ENCODE assay signal across 28 cellular contexts in the genomic region with DNA sequence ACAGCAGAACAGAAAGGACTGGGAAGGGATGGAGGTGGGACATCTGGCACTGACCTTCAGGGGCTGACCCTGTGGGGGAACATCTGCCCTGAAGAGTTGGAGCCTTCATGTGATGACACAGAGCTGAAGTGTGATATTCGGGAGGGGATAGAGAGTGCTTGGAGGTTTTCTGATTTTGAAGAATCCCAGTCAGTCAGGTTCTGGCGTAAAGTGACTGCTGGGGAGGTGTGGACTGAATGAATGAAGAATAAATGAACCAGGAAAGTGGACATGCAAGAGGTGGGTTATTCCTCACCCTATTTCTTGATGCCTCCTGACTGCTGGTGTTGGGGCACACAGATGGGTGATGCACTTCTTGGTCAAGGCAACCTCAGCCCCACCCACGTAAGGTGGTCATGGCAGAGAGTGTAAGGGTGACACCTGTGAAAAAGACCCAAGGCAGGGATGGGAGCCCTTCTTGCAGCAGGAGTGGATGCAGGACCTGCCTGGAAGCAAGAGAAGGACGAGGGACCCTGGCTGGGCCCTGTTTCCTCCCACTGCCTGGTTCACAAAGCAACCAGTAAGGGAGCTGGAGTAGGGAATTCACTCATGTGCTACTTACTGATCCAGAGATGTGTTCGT. TPM values are rescaled to one million over a fixed set of nuclear protein-coding genes. Genes with fewer than 3 reads are reported as not detected.
DNase-seq lines count a peak whose midpoint lies in the region; ATAC-seq and TF ChIP-seq lines count a peak whose summit lies in the region.
"Had no signal": no experiment of that assay in that cellular context is flagged by ENCODE, and none has a peak within 500 bp of the region (broad histone marks: within the 10 kb centered on the region; RNA-seq: fewer than 3 reads in every experiment).

No MANE protein-coding gene starts in this region.

- TF ChIP-seq CTCF in mammary epithelial cell (conservative IDR thresholded peaks at IDR 0.05 in 1 of 2, IDR thresholded peaks at IDR 0.05 in 1 of 2; ENCODE audit: extremely low read depth in 1 of 2, insufficient read depth in 1 of 2, low read depth in 1 of 2, low read length in 2 of 2) = no peak
- no peak for TF ChIP-seq CTCF in MCF 10A (IDR thresholded peaks at IDR 0.05; ENCODE audit: unreplicated experiment)
- no peak for TF ChIP-seq CTCF in RWPE1 (conservative IDR thresholded peaks at IDR 0.05; ENCODE audit: low read depth)
- no peak for TF ChIP-seq CTCF in esophagus muscularis mucosa (IDR thresholded peaks at IDR 0.05)
- no peak for TF ChIP-seq CTCF in smooth muscle cell (IDR thresholded peaks at IDR 0.05; ENCODE audit: borderline replicate concordance, insufficient read depth, poor library complexity, severe bottlenecking)

- in situ Hi-C loops in mammary epithelial cell (cut with MboI; ENCODE audit: low sequenced_read_pairs in 2 of 2) = no loop called here

- WGBS in mammary epithelial cell (ENCODE audit: low coverage, missing lambda C conversion rate) = 90% methylated on average over 5 of the region's 5 CpGs
- WGBS in esophagus muscularis mucosa = 82% methylated on average over 5 of the region's 5 CpGs
- 94% methylated on average over 5 of the region's 5 CpGs for WGBS in smooth muscle cell (ENCODE audit: low lambda C conversion rate)

- no peaks in the 10 kb centered on the region for H3F3A ChIP-seq in smooth muscle cell (ENCODE audit: low read depth)

- no peaks in the 10 kb centered on the region for H3K27me3 Mint-ChIP-seq in MCF 10A (ENCODE audit: insufficient read depth, unreplicated experiment)
- H3K27me3 Mint-ChIP-seq: CD4-positive, alpha-beta memory T cell; IgD-negative memory B cell had no signal

- H3K36me3 ChIP-seq in mammary epithelial cell (ENCODE audit: insufficient read depth, low read length) (peaks cover 29% of the 10 kb centered on the region), esophagus muscularis mucosa (peaks cover 37 to 65% (median 56%) of the 10 kb centered on the region in 4 donors), smooth muscle cell (ENCODE audit: low read depth) (no peaks in the 10 kb centered on the region)

- H3K9ac ChIP-seq in mammary epithelial cell (ENCODE audit: insufficient read depth, low read length) (no peak overlapping the region), smooth muscle cell (ENCODE audit: low read depth) (no peak overlapping the region)
- H3K9ac ChIP-seq: SK-N-SH had no signal

- H3K27me3 ChIP-seq in mammary epithelial cell (ENCODE audit: insufficient read depth, low read length) (no peaks in the 10 kb centered on the region), esophagus muscularis mucosa (no peaks in the 10 kb centered on the region), smooth muscle cell (ENCODE audit: low read depth) (no peaks in the 10 kb centered on the region)

- ATAC-seq in stimulated activated effector memory CD8-positive, alpha-beta T cell treated with anti-CD3 and anti-CD28 coated beads, Interleukin-12 subunit alpha, Interleukin-12 subunit beta, amount 100 ng/mL, for 72 hours = peak; percentile 19
- ATAC-seq: A549, GM12878, Panc1 had no signal

- H3K79me2 ChIP-seq in mammary epithelial cell (ENCODE audit: insufficient read depth, low read length) (peaks cover 26% of the 10 kb centered on the region), smooth muscle cell (ENCODE audit: low read depth) (no peaks in the 10 kb centered on the region)

- H3K4me3 ChIP-seq in mammary epithelial cell (replicated peaks in 1 of 3; ENCODE audit: insufficient read depth in 1 of 3, low read depth in 2 of 3, low read length in 3 of 3) (no peak overlapping the region), esophagus muscularis mucosa (no peak overlapping the region), smooth muscle cell (no peak overlapping the region)
- H3K4me3 ChIP-seq: A549, GM12878 had no signal

- DNase-seq in mammary epithelial cell (no peak), MCF 10A (ENCODE audit: unreplicated experiment) (no peak), RWPE1 (ENCODE audit: low spot score) (no peak), esophagus muscularis mucosa (ENCODE audit: extremely low spot score) (peak; percentile 50), smooth muscle cell (lab: John Stamatoyannopoulos, UW; ENCODE audit: unreplicated experiment) (no peak)
- no peak for DNase-seq in stimulated activated effector memory CD8-positive, alpha-beta T cell treated with anti-CD3 and anti-CD28 coated beads, Interleukin-12 subunit alpha, Interleukin-12 subunit beta, amount 100 ng/mL, for 72 hours (ENCODE audit: low spot score in 2 of 2)
- DNase-seq in activated CD4-positive, alpha-beta T cell treated with anti-CD3 and anti-CD28 coated beads for 4 hours = no peak
- DNase-seq: C1 segment of cervical spinal cord; CD4-positive, alpha-beta memory T cell; COR-L47; DMS79; EL; GDM1; HCEC 1CT; NCI-H1092 treated with DMSO at 0.1 percent for 48 hours; NCI-H1436; NCI-H187; NCI-H2081 treated with DMSO at 0.1 percent for 48 hours; NCI-H2171; NCI-H226; NCI-H510A; NCI-H69; SIG-M5; SK-N-SH had no signal

- H3K4me3 Mint-ChIP-seq in MCF 10A (ENCODE audit: unreplicated experiment) = no peak overlapping the region
- H3K4me3 Mint-ChIP-seq in stimulated activated effector memory CD8-positive, alpha-beta T cell treated with anti-CD3 and anti-CD28 coated beads, Interleukin-12 subunit alpha, Interleukin-12 subunit beta, amount 100 ng/mL, for 72 hours = no peak overlapping the region

- intact Hi-C loops in mammary epithelial cell (cut with micrococcal nuclease) (no loop called here), MCF 10A (cut with micrococcal nuclease) (no loop called here), esophagus muscularis mucosa (cut with DNase I) (no loop called here)

- H3K4me1 ChIP-seq in mammary epithelial cell (ENCODE audit: insufficient read depth, low read length) (no peaks in the 10 kb centered on the region), esophagus muscularis mucosa (peaks cover 0 to 3% (median 2%) of the 10 kb centered on the region in 4 donors), smooth muscle cell (ENCODE audit: low read depth) (no peaks in the 10 kb centered on the region)
- H3K4me1 ChIP-seq: A549 had no signal

- H3K36me3 Mint-ChIP-seq in MCF 10A (ENCODE audit: insufficient read depth, unreplicated experiment) = peaks cover 54% of the 10 kb centered on the region
- peaks cover 63% of the 10 kb centered on the region for H3K36me3 Mint-ChIP-seq in stimulated activated effector memory CD8-positive, alpha-beta T cell treated with anti-CD3 and anti-CD28 coated beads, Interleukin-12 subunit alpha, Interleukin-12 subunit beta, amount 100 ng/mL, for 72 hours

- no peak for TF ChIP-seq EP300 in esophagus muscularis mucosa (IDR thresholded peaks at IDR 0.05)

- CTCF ChIA-PET in mammary epithelial cell (lab: Charles Lee; ENCODE audit: low non-redundant PET) (interaction anchor here (0.7 kb wide), 1 partner anchor 21 kb away, joined by 3 read pairs; no protein-coding TSS in a partner anchor), MCF 10A (lab: Yijun Ruan, JAX) (interaction anchor here (0.5 to 1.4 kb wide), 4 partner anchors 25 to 77 kb away, joined by 3 to 5 read pairs (median 3); no protein-coding TSS in a partner anchor), RWPE1 (lab: Yijun Ruan, JAX) (interaction anchor here (0.6 kb wide), 1 partner anchor 181 kb away, joined by 3 read pairs; no protein-coding TSS in a partner anchor)

- POLR2A ChIA-PET in MCF 10A (lab: Yijun Ruan, JAX) = interaction anchor here (0.7 to 2.2 kb wide), 3 partner anchors 9 to 26 kb away, joined by 3 to 5 read pairs (median 3); partner anchors contain the start of gene MICA
- POLR2A ChIA-PET in RWPE1 (lab: Yijun Ruan, JAX; ENCODE audit: low non-redundant PET) = no interaction called here

- dilution Hi-C loops in mammary epithelial cell (cut with HindIII; ENCODE audit: low sequenced_read_pairs) = no loop called here

- H3K9me3 Mint-ChIP-seq in MCF 10A (ENCODE audit: unreplicated experiment) = peaks cover 7% of the 10 kb centered on the region
- peaks cover 3% of the 10 kb centered on the region for H3K9me3 Mint-ChIP-seq in stimulated activated effector memory CD8-positive, alpha-beta T cell treated with anti-CD3 and anti-CD28 coated beads, Interleukin-12 subunit alpha, Interleukin-12 subunit beta, amount 100 ng/mL, for 72 hours

- H3K4me2 ChIP-seq in mammary epithelial cell (ENCODE audit: insufficient read depth, low read depth, low read length) (no peak overlapping the region), smooth muscle cell (no peak overlapping the region)
- H3K4me2 ChIP-seq: A549, SK-N-SH had no signal

- no peaks in the 10 kb centered on the region for H4K20me1 ChIP-seq in mammary epithelial cell (ENCODE audit: insufficient read depth, low read length)
- peaks cover 28% of the 10 kb centered on the region for H4K20me1 ChIP-seq in smooth muscle cell (ENCODE audit: low read depth)

- H3K4me1 Mint-ChIP-seq in MCF 10A (ENCODE audit: insufficient read depth, unreplicated experiment) = peaks cover 12% of the 10 kb centered on the region
- peaks cover 12% of the 10 kb centered on the region for H3K4me1 Mint-ChIP-seq in stimulated activated effector memory CD8-positive, alpha-beta T cell treated with anti-CD3 and anti-CD28 coated beads, Interleukin-12 subunit alpha, Interleukin-12 subunit beta, amount 100 ng/mL, for 72 hours

- no peak for TF ChIP-seq POLR2A in esophagus muscularis mucosa (IDR thresholded peaks at IDR 0.05; ENCODE audit: low read depth)

- BruUV-seq in mammary epithelial cell (replicated peaks; lab: Mats Ljungman, UMichigan) = TSS peak; percentile 14
- BruUV-seq in MCF 10A (replicated peaks; lab: Mats Ljungman, UMichigan) = no TSS peak

- H2AFZ ChIP-seq in mammary epithelial cell (ENCODE audit: low read depth, low read length) (no peak overlapping the region), smooth muscle cell (ENCODE audit: low read depth) (no peak overlapping the region)

- no peak overlapping the region for H3K27ac ChIP-seq in mammary epithelial cell (ENCODE audit: insufficient read depth, low read depth, low read length)
- H3K27ac ChIP-seq in RWPE1 = 0 out of 2 replicates have a peak overlapping the region, but pooled peaks have one; percentile 4
- H3K27ac ChIP-seq in esophagus muscularis mucosa (replicated peaks in 1 of 4) = no peak overlapping the region
- no peak overlapping the region for H3K27ac ChIP-seq in smooth muscle cell (ENCODE audit: low read depth)
- H3K27ac ChIP-seq: A549 had no signal

- no peak overlapping the region for H3K27ac Mint-ChIP-seq in MCF 10A (ENCODE audit: low read depth, unreplicated experiment)
- peak overlapping the region; percentile 81 for H3K27ac Mint-ChIP-seq in stimulated activated effector memory CD8-positive, alpha-beta T cell treated with anti-CD3 and anti-CD28 coated beads, Interleukin-12 subunit alpha, Interleukin-12 subunit beta, amount 100 ng/mL, for 72 hours
- H3K27ac Mint-ChIP-seq: IgD-negative memory B cell had no signal

- H3K9me3 ChIP-seq in mammary epithelial cell (replicated peaks; ENCODE audit: insufficient read depth, low read length) = no peaks in the 10 kb centered on the region
- no peaks in the 10 kb centered on the region for H3K9me3 ChIP-seq in esophagus muscularis mucosa
- H3K9me3 ChIP-seq in smooth muscle cell (replicated peaks; ENCODE audit: low read depth) = no peaks in the 10 kb centered on the region
- H3K9me3 ChIP-seq: A549, SK-N-SH had no signal

RNA-seq across cellular contexts. Expression of gene MICA, which starts 13.1 kb away (rescaled TPM):
- total RNA-seq in mammary epithelial cell = 10 to 100 TPM; 32.3 to 51.2 TPM
- 38.8 TPM for polyA plus RNA-seq in mammary epithelial cell
- polyA minus RNA-seq in mammary epithelial cell = 13.9 TPM
- 17.9 and 18.0 TPM in 2 replicates for total RNA-seq in MCF 10A (2022)
- total RNA-seq in esophagus muscularis mucosa = 10 to 100 TPM; 18.9 to 35.4 (median 22.3) TPM
- total RNA-seq in smooth muscle cell = 45.8 and 54.2 TPM in 2 replicates
- polyA plus RNA-seq in smooth muscle cell = 60.8 and 61.5 TPM in 2 replicates

RNA-seq across cellular contexts. Expression of gene HLA-B, which starts 59.5 kb away (rescaled TPM):
- 100 to 1,000 TPM in 1 of 2 donors, 10 to 100 TPM in 1; 65.3 to 181 TPM for total RNA-seq in mammary epithelial cell
- polyA plus RNA-seq in mammary epithelial cell = 95.3 TPM
- 53.0 TPM for polyA minus RNA-seq in mammary epithelial cell
- total RNA-seq in MCF 10A (2022) = 87.4 and 180 TPM in 2 replicates
- 100 to 1,000 TPM; 336 to 628 (median 502) TPM for total RNA-seq in esophagus muscularis mucosa
- 238 and 2,794 TPM in 2 replicates for total RNA-seq in smooth muscle cell
- polyA plus RNA-seq in smooth muscle cell = 605 and 646 TPM in 2 replicates
